In the genomic region with DNA sequence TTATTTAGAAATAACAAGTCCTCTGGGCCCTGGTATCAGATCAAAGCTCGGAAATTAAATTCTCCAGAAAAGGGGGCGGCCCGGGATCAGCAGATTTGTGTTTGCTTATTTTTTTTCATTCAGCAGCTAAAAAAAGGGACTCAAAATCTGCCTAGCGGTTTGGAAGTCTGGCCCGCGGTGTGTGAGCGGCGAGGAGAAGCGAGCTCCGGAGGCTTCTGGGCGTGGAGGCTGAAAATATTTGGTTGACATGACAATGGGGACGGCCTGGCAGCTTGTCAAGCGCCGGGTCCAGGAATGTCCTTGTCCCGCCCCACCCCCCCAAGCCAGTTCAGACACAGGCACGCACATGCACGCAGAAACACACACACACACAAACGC, we compare ENCODE assay signal across 9 cellular contexts. TPM values are rescaled to one million over a fixed set of nuclear protein-coding genes. Genes with fewer than 3 reads are reported as not detected.
A peak's percentile ranks its signal among the peaks of the same experiment; 100 is the strongest.
DNase-seq lines count a peak whose midpoint lies in the region; ATAC-seq and TF ChIP-seq lines count a peak whose summit lies in the region.
"Had no signal": no experiment of that assay in that cellular context is flagged by ENCODE, and none has a peak within 500 bp of the region (broad histone marks: within the 10 kb centered on the region; RNA-seq: fewer than 3 reads in every experiment).

No MANE protein-coding gene starts in this region.

- H3K27ac ChIP-seq in heart left ventricle = peak overlapping the region in 11 of 12 donors; percentile 36 to 90 (median 74)
- H3K27ac ChIP-seq in sigmoid colon = peak overlapping the region; percentile 53 to 74 (median 64)

- H3K27me3 ChIP-seq in heart left ventricle (peaks cover 0 to 6% (median 0%) of the 10 kb centered on the region in 9 donors), sigmoid colon (peaks cover 0 to 8% (median 0%) of the 10 kb centered on the region in 3 donors)

- H3K36me3 ChIP-seq in heart left ventricle (no peaks in the 10 kb centered on the region), sigmoid colon (no peaks in the 10 kb centered on the region)

- H3K4me3 ChIP-seq in heart left ventricle (peak overlapping the region in 10 of 12 donors; percentile 31 to 58 (median 50)), sigmoid colon (peak overlapping the region in 2 of 4 donors; percentile 42 to 48)

- intact Hi-C loops in heart left ventricle (cut with DNase I) (loop anchor here (1.0 to 10.0 kb wide), 13 partner anchors 169 to 399 kb away; a partner anchor contains a TSS), sigmoid colon (cut with DNase I) (loop anchor here (5.0 kb wide), 1 partner anchor 184 kb away; a partner anchor contains a TSS)

- no peak for TF ChIP-seq EP300 in sigmoid colon (IDR thresholded peaks at IDR 0.05)

- TF ChIP-seq CTCF in heart left ventricle (IDR thresholded peaks at IDR 0.05) (no peak), sigmoid colon (IDR thresholded peaks at IDR 0.05) (no peak)

- H3K4me1 ChIP-seq in heart left ventricle (peaks cover 0 to 16% (median 12%) of the 10 kb centered on the region in 12 donors), sigmoid colon (peaks cover 0 to 18% (median 17%) of the 10 kb centered on the region in 4 donors)

- 4 to 22% (median 11%) methylated on average over 18 of the region's 18 CpGs for WGBS in heart left ventricle, 4 donors
- WGBS in sigmoid colon, 2 donors = 9 to 52% methylated on average over 18 of the region's 18 CpGs

- no peaks in the 10 kb centered on the region for H3K9me3 ChIP-seq in heart left ventricle
- no peaks in the 10 kb centered on the region for H3K9me3 ChIP-seq in sigmoid colon

- DNase-seq in EH (ENCODE audit: low read depth) = peak; percentile 67
- peak; percentile 42 for DNase-seq in T1000 (lab: John Stamatoyannopoulos, UW)
- DNase-seq in heart left ventricle = peak; percentile 79 to 91 (median 84)
- peak; percentile 76 for DNase-seq in sigmoid colon
- DNase-seq in NCI-H82 treated with DMSO at 0.1 percent for 48 hours (lab: John Stamatoyannopoulos, UW; ENCODE audit: unreplicated experiment) = no peak
- DNase-seq in NCI-H524 (lab: John Stamatoyannopoulos, UW) = no peak

- ATAC-seq in heart left ventricle (peak; percentile 61 to 88 (median 83)), HG03159 (IDR thresholded peaks at IDR 0.05; ENCODE audit: unreplicated experiment) (no peak), HG03520 (IDR thresholded peaks at IDR 0.05; ENCODE audit: unreplicated experiment) (no peak)

- no peak for TF ChIP-seq POLR2A in heart left ventricle (IDR thresholded peaks at IDR 0.05)
- TF ChIP-seq POLR2A in sigmoid colon (IDR thresholded peaks at IDR 0.05) = no peak

RNA-seq across cellular contexts. Expression of a gene that starts 43.4 kb away (rescaled TPM):
- total RNA-seq in heart left ventricle (not detected), sigmoid colon (not detected)
- polyA plus RNA-seq in heart left ventricle (not detected), sigmoid colon (not detected)
- polyA plus RNA-seq: esophagus had no signal

Comparison
In these comparisons a context has a peak if more than half of its experiments do, and no peak if none do; other contexts are left out.
1. DNase-seq: peak in EH (single experiment), T1000 (single experiment), heart left ventricle (5 of 5) and sigmoid colon (single experiment); none in NCI-H82 treated with DMSO at 0.1 percent for 48 hours (single experiment) and NCI-H524 (0 of 2).
2. ATAC-seq: peak in heart left ventricle (4 of 4); none in HG03159 (single experiment) and HG03520 (single experiment).